Comparison of ENCODE assay signal across 18 cellular contexts in the genomic region with DNA sequence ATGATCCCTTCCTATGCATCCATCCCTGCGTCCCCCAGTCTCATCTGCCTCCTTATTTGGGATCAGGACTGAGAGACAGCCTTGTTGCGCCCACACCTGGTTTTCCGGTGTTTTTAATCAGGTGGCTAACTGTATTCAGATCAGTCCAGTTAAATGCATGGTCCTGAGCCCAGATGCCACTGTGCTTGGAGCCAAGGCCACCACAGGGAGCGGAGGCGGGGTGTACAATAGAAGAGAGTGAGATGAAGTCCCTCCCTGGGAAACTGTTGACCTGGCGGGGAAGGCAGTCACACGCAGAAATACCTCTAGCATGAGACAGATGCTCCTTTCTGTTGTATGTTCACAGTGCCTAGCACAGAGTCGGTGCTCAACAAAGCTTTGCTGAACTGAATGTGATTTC. TPM values are rescaled to one million over a fixed set of nuclear protein-coding genes. Genes with fewer than 3 reads are reported as not detected.
A peak's percentile ranks its signal among the peaks of the same experiment; 100 is the strongest.
DNase-seq lines count a peak whose midpoint lies in the region; ATAC-seq and TF ChIP-seq lines count a peak whose summit lies in the region.
"Had no signal": no experiment of that assay in that cellular context is flagged by ENCODE, and none has a peak within 500 bp of the region (broad histone marks: within the 10 kb centered on the region; RNA-seq: fewer than 3 reads in every experiment).

No MANE protein-coding gene starts in this region.

- intact Hi-C loops in sciatic nerve (cut with DNase I): no loop called here
- intact Hi-C loops in vagina (cut with DNase I): no loop called here
- intact Hi-C loops in OCI-LY7 (cut with micrococcal nuclease; ENCODE audit: unreplicated experiment): no loop called here

- BruUV-seq in OCI-LY7 (replicated peaks; lab: Mats Ljungman, UMichigan): no TSS peak

- H3K9me3 Mint-ChIP-seq in endothelial cell (ENCODE audit: unreplicated experiment): no peaks in the 10 kb centered on the region
- H3K9me3 Mint-ChIP-seq: CD4-positive, CD25-positive, alpha-beta regulatory T cell; CD8-positive, alpha-beta memory T cell; HFFc6 had no signal

- H3K4me2 ChIP-seq in OCI-LY7 (ENCODE audit: low read length): no peak overlapping the region

- no peaks in the 10 kb centered on the region for H3K27me3 ChIP-seq in vagina

- TF ChIP-seq POLR2A in vagina (IDR thresholded peaks at IDR 0.05): no peak

- no peak for TF ChIP-seq CTCF in vagina (IDR thresholded peaks at IDR 0.05)
- TF ChIP-seq CTCF in OCI-LY7 (conservative IDR thresholded peaks at IDR 0.05; ENCODE audit: low read length): no peak
- TF ChIP-seq CTCF in endothelial cell (IDR thresholded peaks at IDR 0.05; ENCODE audit: unreplicated experiment): no peak

- H3K79me2 ChIP-seq in OCI-LY7 (ENCODE audit: insufficient read depth, low read depth, low read length): no peaks in the 10 kb centered on the region

- no peaks in the 10 kb centered on the region for H4K20me1 ChIP-seq in OCI-LY7 (ENCODE audit: insufficient read depth, low read length)

- CTCF ChIA-PET in OCI-LY7 (lab: Charles Lee; ENCODE audit: unreplicated experiment): no interaction called here

- no peaks in the 10 kb centered on the region for H3K36me3 Mint-ChIP-seq in endothelial cell (ENCODE audit: low read depth, unreplicated experiment)
- H3K36me3 Mint-ChIP-seq: CD4-positive, CD25-positive, alpha-beta regulatory T cell; CD8-positive, alpha-beta memory T cell had no signal

- POLR2A ChIA-PET in OCI-LY7 (lab: Charles Lee): no interaction called here

- in situ Hi-C loops in G401 (cut with HindIII; ENCODE audit: low sequenced_read_pairs): no loop called here

- ATAC-seq in sciatic nerve (no peak), GM21360 (IDR thresholded peaks at IDR 0.05; ENCODE audit: unreplicated experiment) (no peak)

- peak overlapping the region; percentile 53 for H3K27ac ChIP-seq in vagina
- H3K27ac ChIP-seq in OCI-LY7 (ENCODE audit: low read depth, low read length, poor library complexity, severe bottlenecking): no peak overlapping the region

- no peaks in the 10 kb centered on the region for H3K9me3 ChIP-seq in vagina
- no peaks in the 10 kb centered on the region for H3K9me3 ChIP-seq in OCI-LY7 (ENCODE audit: low read length)
- H3K9me3 ChIP-seq: HAP-1 had no signal

- no peaks in the 10 kb centered on the region for H3K36me3 ChIP-seq in vagina
- no peaks in the 10 kb centered on the region for H3K36me3 ChIP-seq in OCI-LY7 (ENCODE audit: insufficient read depth, low read length)
- H3K36me3 ChIP-seq: HAP-1 had no signal

- H3K27ac Mint-ChIP-seq in endothelial cell (ENCODE audit: unreplicated experiment): no peak overlapping the region
- H3K27ac Mint-ChIP-seq: CD4-positive, CD25-positive, alpha-beta regulatory T cell; CD8-positive, alpha-beta memory T cell; HFFc6 had no signal

- peaks cover 9% of the 10 kb centered on the region for H3K27me3 Mint-ChIP-seq in endothelial cell (ENCODE audit: unreplicated experiment)
- H3K27me3 Mint-ChIP-seq: CD4-positive, CD25-positive, alpha-beta regulatory T cell had no signal

- peaks cover 12% of the 10 kb centered on the region for H3K4me1 Mint-ChIP-seq in endothelial cell (ENCODE audit: unreplicated experiment)
- H3K4me1 Mint-ChIP-seq: CD4-positive, CD25-positive, alpha-beta regulatory T cell; CD8-positive, alpha-beta memory T cell had no signal

- H3K4me3 Mint-ChIP-seq in endothelial cell (ENCODE audit: unreplicated experiment): no peak overlapping the region
- H3K4me3 Mint-ChIP-seq: CD4-positive, CD25-positive, alpha-beta regulatory T cell; CD8-positive, alpha-beta memory T cell; HFFc6 had no signal

- no peak overlapping the region for H2AFZ ChIP-seq in OCI-LY7 (ENCODE audit: low read length)

- no peaks in the 10 kb centered on the region for H3K9me2 ChIP-seq in OCI-LY7 (ENCODE audit: insufficient read depth, low read length)

- H3K4me1 ChIP-seq in vagina (peaks cover 27% of the 10 kb centered on the region), OCI-LY7 (ENCODE audit: insufficient read depth, low read length, poor library complexity, severe bottlenecking) (no peaks in the 10 kb centered on the region)
- H3K4me1 ChIP-seq: HAP-1 had no signal

- no peak overlapping the region for H3K4me3 ChIP-seq in vagina
- no peak overlapping the region for H3K4me3 ChIP-seq in OCI-LY7 (ENCODE audit: low read depth, low read length, poor library complexity, severe bottlenecking)
- H3K4me3 ChIP-seq: HAP-1 had no signal

- DNase-seq in G401 (ENCODE audit: low spot score) (peak; percentile 71), cerebellar cortex (ENCODE audit: low spot score) (peak; percentile 59), sciatic nerve (ENCODE audit: low spot score) (peak; percentile 45), vagina (ENCODE audit: extremely low spot score in 2 of 2) (no peak), OCI-LY7 (ENCODE audit: low spot score) (no peak), endothelial cell (ENCODE audit: low spot score) (no peak)
- DNase-seq: CD4-positive, CD25-positive, alpha-beta regulatory T cell; CD8-positive, alpha-beta memory T cell; DMS 273 treated with DMSO at 0.1 percent for 48 hours; DMS79; EL; GF-D8; GOT3; HFFc6 had no signal

RNA-seq across cellular contexts. Expression of gene RCVRN, which starts 6.3 kb away (rescaled TPM):
- total RNA-seq in G401 (2014; rRNA removed; shearing (Covaris generic)): not detected in 2 replicates
- total RNA-seq in sciatic nerve: 1.0 TPM
- 0.49 TPM for total RNA-seq in vagina
- total RNA-seq in OCI-LY7 (2014; rRNA removed; shearing (Covaris generic)): not detected in 2 replicates
- total RNA-seq in OCI-LY7 (2022): not detected in 2 replicates
- not detected for total RNA-seq in endothelial cell (ENCODE audit: unreplicated experiment)
- total RNA-seq: A172; A673; CD4-positive, CD25-positive, alpha-beta regulatory T cell; CD8-positive, alpha-beta memory T cell; HFFc6 had no signal

Comparison
In these comparisons a context has a peak if more than half of its experiments do, and no peak if none do; other contexts are left out.
1. DNase-seq: peak in G401 (single experiment), cerebellar cortex (single experiment) and sciatic nerve (single experiment); none in vagina (0 of 2), OCI-LY7 (single experiment) and endothelial cell (single experiment).